ENCODE assay signal across 1 cellular context in genomic region chr1:24502168-24503002, GRCh38.
TF ChIP-seq lines count a peak whose summit lies in the region.

RCAN3 (plus strand) TSS chr1:24502836; CDS start chr1:24514373, 11,537 bp downstream.

TF ChIP-seq in GM12878, 131 proteins besides CTCF, POLR2A, EP300 and RAD21 (continued from another document):
- TF ChIP-seq, protein P1, sequence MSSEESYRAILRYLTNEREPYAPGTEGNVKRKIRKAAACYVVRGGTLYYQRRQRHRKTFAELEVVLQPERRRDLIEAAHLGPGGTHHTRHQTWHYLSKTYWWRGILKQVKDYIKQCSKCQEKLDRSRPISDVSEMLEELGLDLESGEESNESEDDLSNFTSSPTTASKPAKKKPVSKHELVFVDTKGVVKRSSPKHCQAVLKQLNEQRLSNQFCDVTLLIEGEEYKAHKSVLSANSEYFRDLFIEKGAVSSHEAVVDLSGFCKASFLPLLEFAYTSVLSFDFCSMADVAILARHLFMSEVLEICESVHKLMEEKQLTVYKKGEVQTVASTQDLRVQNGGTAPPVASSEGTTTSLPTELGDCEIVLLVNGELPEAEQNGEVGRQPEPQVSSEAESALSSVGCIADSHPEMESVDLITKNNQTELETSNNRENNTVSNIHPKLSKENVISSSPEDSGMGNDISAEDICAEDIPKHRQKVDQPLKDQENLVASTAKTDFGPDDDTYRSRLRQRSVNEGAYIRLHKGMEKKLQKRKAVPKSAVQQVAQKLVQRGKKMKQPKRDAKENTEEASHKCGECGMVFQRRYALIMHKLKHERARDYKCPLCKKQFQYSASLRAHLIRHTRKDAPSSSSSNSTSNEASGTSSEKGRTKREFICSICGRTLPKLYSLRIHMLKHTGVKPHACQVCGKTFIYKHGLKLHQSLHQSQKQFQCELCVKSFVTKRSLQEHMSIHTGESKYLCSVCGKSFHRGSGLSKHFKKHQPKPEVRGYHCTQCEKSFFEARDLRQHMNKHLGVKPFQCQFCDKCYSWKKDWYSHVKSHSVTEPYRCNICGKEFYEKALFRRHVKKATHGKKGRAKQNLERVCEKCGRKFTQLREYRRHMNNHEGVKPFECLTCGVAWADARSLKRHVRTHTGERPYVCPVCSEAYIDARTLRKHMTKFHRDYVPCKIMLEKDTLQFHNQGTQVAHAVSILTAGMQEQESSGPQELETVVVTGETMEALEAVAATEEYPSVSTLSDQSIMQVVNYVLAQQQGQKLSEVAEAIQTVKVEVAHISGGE (CRISPR knock-in tag; IDR thresholded peaks at IDR 0.05): no peak
- no peak for TF ChIP-seq KLF5 (IDR thresholded peaks at IDR 0.05; ENCODE audit: partially characterized antibody)
- no peak for TF ChIP-seq MEF2B (IDR thresholded peaks at IDR 0.05; ENCODE audit: partially characterized antibody, poor library complexity, severe bottlenecking)
- TF ChIP-seq SMAD1 (IDR thresholded peaks at IDR 0.05; ENCODE audit: low read depth, partially characterized antibody): no peak
- TF ChIP-seq EGR1 (IDR thresholded peaks at IDR 0.05; ENCODE audit: borderline replicate concordance in 1 of 2, low read depth in 2 of 2, low read length in 2 of 2): 0 out of 3 replicates have a peak, but pooled peaks of 1 of the 2 experiments have one; percentile 24
- TF ChIP-seq, protein P2, sequence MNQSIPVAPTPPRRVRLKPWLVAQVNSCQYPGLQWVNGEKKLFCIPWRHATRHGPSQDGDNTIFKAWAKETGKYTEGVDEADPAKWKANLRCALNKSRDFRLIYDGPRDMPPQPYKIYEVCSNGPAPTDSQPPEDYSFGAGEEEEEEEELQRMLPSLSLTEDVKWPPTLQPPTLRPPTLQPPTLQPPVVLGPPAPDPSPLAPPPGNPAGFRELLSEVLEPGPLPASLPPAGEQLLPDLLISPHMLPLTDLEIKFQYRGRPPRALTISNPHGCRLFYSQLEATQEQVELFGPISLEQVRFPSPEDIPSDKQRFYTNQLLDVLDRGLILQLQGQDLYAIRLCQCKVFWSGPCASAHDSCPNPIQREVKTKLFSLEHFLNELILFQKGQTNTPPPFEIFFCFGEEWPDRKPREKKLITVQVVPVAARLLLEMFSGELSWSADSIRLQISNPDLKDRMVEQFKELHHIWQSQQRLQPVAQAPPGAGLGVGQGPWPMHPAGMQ (IDR thresholded peaks at IDR 0.05; ENCODE audit: borderline replicate concordance): no peak
- TF ChIP-seq NFXL1 (IDR thresholded peaks at IDR 0.05; ENCODE audit: borderline replicate concordance): peak; percentile 83; the same call in 1 of the 2 replicates
- TF ChIP-seq SUZ12 (IDR thresholded peaks at IDR 0.05; ENCODE audit: unreplicated experiment): peak; percentile 10
- TF ChIP-seq CREB1 (IDR thresholded peaks at IDR 0.05; ENCODE audit: low read depth): no peak
- TF ChIP-seq IKZF1 (conservative IDR thresholded peaks at IDR 0.05): 0 out of 2 replicates have a peak, but pooled peaks have one; percentile 25
